In genomic region chr5:104170906-104171305, GRCh38 we compare ENCODE assay signal across 17 cellular contexts.
DNase-seq lines count a peak whose midpoint lies in the region; ATAC-seq, FAIRE-seq and TF ChIP-seq lines count a peak whose summit lies in the region.
"Had no signal": no experiment of that assay in that cellular context is flagged by ENCODE, and none has a peak within 500 bp of the region (broad histone marks: within the 10 kb centered on the region; RNA-seq: fewer than 3 reads in every experiment).

No MANE protein-coding gene starts in this region.

- no peak overlapping the region for H3K4me3 ChIP-seq in fibroblast of mammary gland (ENCODE audit: control insufficient read depth, low read depth, low read length)
- H3K4me3 ChIP-seq in left lung, result no peak overlapping the region
- H3K4me3 ChIP-seq: GM23248 had no signal

- no peaks in the 10 kb centered on the region for H3K4me1 ChIP-seq in left lung

- no peak overlapping the region for H3K27ac ChIP-seq in left lung
- H3K27ac ChIP-seq: GM23248 had no signal

- H3K36me3 ChIP-seq in left lung, result no peaks in the 10 kb centered on the region

- DNase-seq in H54 (ENCODE audit: insufficient read length, low spot score) (no peak), amniotic epithelial cell (ENCODE audit: low read depth) (peak; percentile 82), fibroblast of mammary gland (ENCODE audit: low read depth) (peak; percentile 7), stromal cell of bone marrow (ENCODE audit: low read depth) (peak; percentile 18), 8988T (no peak), left lung (no peak)
- DNase-seq: C1 segment of cervical spinal cord, EL, GM23248, NCI-H187 treated with DMSO at 0.1 percent for 48 hours, NCI-H446, NCI-H748 treated with DMSO at 0.1 percent for 48 hours, OCI-M1, RPMI8226, SIG-M5 had no signal

- no peaks in the 10 kb centered on the region for H3K27me3 ChIP-seq in left lung

- no peak for TF ChIP-seq POLR2A in H54 (IDR thresholded peaks at IDR 0.05; ENCODE audit: low read depth, low read length)

- intact Hi-C loops in left lung (cut with DNase I), result loop anchor here in 1 of 2 donors (10.0 kb wide), 1 partner anchor 586 kb away; no protein-coding TSS in a partner anchor

- TF ChIP-seq CTCF in fibroblast of mammary gland (conservative IDR thresholded peaks at IDR 0.05; ENCODE audit: control insufficient read depth, insufficient read depth, low read depth, low read length) (no peak), left lung (IDR thresholded peaks at IDR 0.05) (no peak)

- no peaks in the 10 kb centered on the region for H3K9me3 ChIP-seq in left lung

- FAIRE-seq in H54 (lab: Jason Lieb, UNC), result peak; percentile 20

- ATAC-seq in GM21367 (IDR thresholded peaks at IDR 0.05; ENCODE audit: unreplicated experiment) (no peak), GM21381 (IDR thresholded peaks at IDR 0.05; ENCODE audit: unreplicated experiment) (no peak), left lung (no peak)

Comparison
In these comparisons a context has a peak if more than half of its experiments do, and no peak if none do; other contexts are left out.
1. DNase-seq: peak in amniotic epithelial cell (single experiment), fibroblast of mammary gland (single experiment) and stromal cell of bone marrow (single experiment); none in H54 (single experiment), 8988T (single experiment) and left lung (0 of 2).